In the genomic region with DNA sequence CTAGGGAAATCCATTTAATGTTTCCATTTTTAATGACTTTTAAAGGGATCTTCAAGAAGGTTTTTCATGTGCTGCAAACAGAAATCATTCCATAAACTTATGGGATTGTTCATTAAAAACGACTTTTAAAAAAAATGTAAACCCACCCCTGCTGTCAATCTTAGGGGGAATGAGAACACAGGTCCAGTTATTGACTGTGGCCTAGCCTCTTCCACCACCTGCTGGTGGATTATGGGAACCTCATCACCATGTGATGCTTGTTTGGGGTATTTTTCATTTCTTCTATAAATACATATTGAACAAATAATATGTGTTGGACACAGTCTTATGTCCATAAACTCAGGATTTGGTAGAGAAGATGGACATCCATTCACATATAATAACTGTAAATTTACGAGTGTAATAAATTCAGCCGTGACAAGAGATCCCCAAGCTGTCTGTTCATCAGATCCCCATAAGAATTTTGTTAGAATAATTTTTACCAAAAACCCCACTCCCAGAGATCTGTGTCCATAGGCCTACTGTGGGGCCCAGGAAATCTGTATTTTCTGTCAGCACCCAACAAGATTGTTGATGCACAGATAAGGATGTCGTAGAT, we compare ENCODE assay signal across 9 cellular contexts. TPM values are rescaled to one million over a fixed set of nuclear protein-coding genes. Genes with fewer than 3 reads are reported as not detected.
DNase-seq lines count a peak whose midpoint lies in the region; ATAC-seq and TF ChIP-seq lines count a peak whose summit lies in the region.
"Had no signal": no experiment of that assay in that cellular context is flagged by ENCODE, and none has a peak within 500 bp of the region (broad histone marks: within the 10 kb centered on the region; RNA-seq: fewer than 3 reads in every experiment).

No MANE protein-coding gene starts in this region.

- H3K36me3 ChIP-seq in esophagus muscularis mucosa (no peaks in the 10 kb centered on the region), vagina (no peaks in the 10 kb centered on the region)

- no peaks in the 10 kb centered on the region for H3K9me3 ChIP-seq in esophagus muscularis mucosa
- H3K9me3 ChIP-seq in vagina, result no peaks in the 10 kb centered on the region

- ATAC-seq in activated CD4-positive, alpha-beta T cell treated with anti-CD3 and anti-CD28 coated beads for 36 hours, result no peak
- no peak for ATAC-seq in GM18868 (IDR thresholded peaks at IDR 0.05; ENCODE audit: unreplicated experiment)

- H3K4me1 Mint-ChIP-seq in activated CD4-positive, alpha-beta T cell treated with anti-CD3 and anti-CD28 coated beads for 36 hours, result peaks cover 7% of the 10 kb centered on the region
- peaks cover 9% of the 10 kb centered on the region for H3K4me1 Mint-ChIP-seq in nephron

- no peak overlapping the region for H3K4me3 ChIP-seq in esophagus muscularis mucosa
- no peak overlapping the region for H3K4me3 ChIP-seq in vagina

- TF ChIP-seq POLR2A in esophagus muscularis mucosa (IDR thresholded peaks at IDR 0.05; ENCODE audit: low read depth) (no peak), vagina (IDR thresholded peaks at IDR 0.05) (no peak)

- H3K27me3 ChIP-seq in esophagus muscularis mucosa (no peaks in the 10 kb centered on the region), vagina (no peaks in the 10 kb centered on the region)

- peak; percentile 61 for DNase-seq in activated CD4-positive, alpha-beta T cell treated with anti-CD3 and anti-CD28 coated beads for 36 hours
- DNase-seq in activated CD4-positive, alpha-beta T cell treated with anti-CD3 and anti-CD28 coated beads for 1 hour, result no peak
- peak; percentile 62 for DNase-seq in NCI-H1092 (lab: John Stamatoyannopoulos, UW)
- peak; percentile 27 for DNase-seq in UCSD-AML1 (lab: John Stamatoyannopoulos, UW; ENCODE audit: unreplicated experiment)
- DNase-seq in esophagus muscularis mucosa (ENCODE audit: extremely low spot score), result no peak
- DNase-seq in vagina (ENCODE audit: extremely low spot score in 2 of 2), result no peak

- CTCF ChIA-PET in activated CD4-positive, alpha-beta T cell treated with anti-CD3 and anti-CD28 coated beads for 36 hours (lab: Charles Lee), result interaction anchor here (0.6 to 1.7 kb wide), 7 partner anchors 16 to 290 kb away, joined by 3 to 10 read pairs (median 4); no protein-coding TSS in a partner anchor

- intact Hi-C loops in activated CD4-positive, alpha-beta T cell treated with anti-CD3 and anti-CD28 coated beads for 36 hours (cut with DNase I, micrococcal nuclease), result loop anchor here (1.0 to 5.0 kb wide), 5 partner anchors 152 to 289 kb away; a partner anchor contains a TSS
- intact Hi-C loops in esophagus muscularis mucosa (cut with DNase I), result loop anchor here (1.0 to 5.0 kb wide), 3 partner anchors 208 to 393 kb away; a partner anchor contains a TSS
- intact Hi-C loops in vagina (cut with DNase I), result loop anchor here (5.0 kb wide), 1 partner anchor 288 kb away; no protein-coding TSS in a partner anchor

- peaks cover 0 to 10% (median 9%) of the 10 kb centered on the region in 4 donors for H3K4me1 ChIP-seq in esophagus muscularis mucosa
- H3K4me1 ChIP-seq in vagina, result no peaks in the 10 kb centered on the region

- H3K27ac ChIP-seq in esophagus muscularis mucosa (replicated peaks in 1 of 4) (no peak overlapping the region), vagina (no peak overlapping the region)

- no peak for TF ChIP-seq EP300 in esophagus muscularis mucosa (IDR thresholded peaks at IDR 0.05)

- no peaks in the 10 kb centered on the region for H3K36me3 Mint-ChIP-seq in activated CD4-positive, alpha-beta T cell treated with anti-CD3 and anti-CD28 coated beads for 36 hours (ENCODE audit: low read depth)
- H3K36me3 Mint-ChIP-seq in nephron (ENCODE audit: low read depth), result no peaks in the 10 kb centered on the region
- H3K36me3 Mint-ChIP-seq: activated naive CD8-positive, alpha-beta T cell had no signal

- H3K4me3 Mint-ChIP-seq in activated CD4-positive, alpha-beta T cell treated with anti-CD3 and anti-CD28 coated beads for 36 hours, result no peak overlapping the region
- H3K4me3 Mint-ChIP-seq in nephron, result no peak overlapping the region
- H3K4me3 Mint-ChIP-seq: activated naive CD8-positive, alpha-beta T cell had no signal

- POLR2A ChIA-PET in activated CD4-positive, alpha-beta T cell treated with anti-CD3 and anti-CD28 coated beads for 36 hours (lab: Charles Lee), result no interaction called here

- WGBS in esophagus muscularis mucosa, result 42% methylated on average over 4 of the region's 4 CpGs

- H3K9me3 Mint-ChIP-seq in activated CD4-positive, alpha-beta T cell treated with anti-CD3 and anti-CD28 coated beads for 36 hours (ENCODE audit: low read depth), result no peaks in the 10 kb centered on the region
- H3K9me3 Mint-ChIP-seq in nephron, result no peaks in the 10 kb centered on the region

- TF ChIP-seq CTCF in esophagus muscularis mucosa (IDR thresholded peaks at IDR 0.05), result peak; percentile 86 to 94 (median 92)
- peak; percentile 90 to 96 (median 93) for TF ChIP-seq CTCF in nephron (IDR thresholded peaks at IDR 0.05; ENCODE audit: unreplicated experiment in 3 of 3)
- TF ChIP-seq CTCF in vagina (IDR thresholded peaks at IDR 0.05), result peak; percentile 73 to 91 (median 82)

- H3K27me3 Mint-ChIP-seq in activated CD4-positive, alpha-beta T cell treated with anti-CD3 and anti-CD28 coated beads for 36 hours, result no peaks in the 10 kb centered on the region
- H3K27me3 Mint-ChIP-seq in nephron (ENCODE audit: low read depth), result peaks cover 9% of the 10 kb centered on the region

- H3K27ac Mint-ChIP-seq in activated CD4-positive, alpha-beta T cell treated with anti-CD3 and anti-CD28 coated beads for 36 hours, result no peak overlapping the region
- no peak overlapping the region for H3K27ac Mint-ChIP-seq in nephron
- H3K27ac Mint-ChIP-seq: activated naive CD8-positive, alpha-beta T cell had no signal

RNA-seq across cellular contexts. Expression of a gene that starts 42.0 kb away (rescaled TPM):
- not detected for total RNA-seq in activated CD4-positive, alpha-beta T cell treated with anti-CD3 and anti-CD28 coated beads for 36 hours
- total RNA-seq in esophagus muscularis mucosa (under 1 TPM; under 0.01 to 0.42 (median 0.12) TPM), vagina (not detected)

Comparison
In these comparisons a context has a peak if more than half of its experiments do, and no peak if none do; other contexts are left out.
1. DNase-seq: peak in activated CD4-positive, alpha-beta T cell treated with anti-CD3 and anti-CD28 coated beads for 36 hours (single experiment), NCI-H1092 (single experiment) and UCSD-AML1 (single experiment); none in activated CD4-positive, alpha-beta T cell treated with anti-CD3 and anti-CD28 coated beads for 1 hour (single experiment), esophagus muscularis mucosa (single experiment) and vagina (0 of 2).
2. Peak in every context shown above with its lines, with median percentiles within 50 percentile points of each other: CTCF ChIP-seq.